ENCODE assay signal across 20 cellular contexts in the genomic region with DNA sequence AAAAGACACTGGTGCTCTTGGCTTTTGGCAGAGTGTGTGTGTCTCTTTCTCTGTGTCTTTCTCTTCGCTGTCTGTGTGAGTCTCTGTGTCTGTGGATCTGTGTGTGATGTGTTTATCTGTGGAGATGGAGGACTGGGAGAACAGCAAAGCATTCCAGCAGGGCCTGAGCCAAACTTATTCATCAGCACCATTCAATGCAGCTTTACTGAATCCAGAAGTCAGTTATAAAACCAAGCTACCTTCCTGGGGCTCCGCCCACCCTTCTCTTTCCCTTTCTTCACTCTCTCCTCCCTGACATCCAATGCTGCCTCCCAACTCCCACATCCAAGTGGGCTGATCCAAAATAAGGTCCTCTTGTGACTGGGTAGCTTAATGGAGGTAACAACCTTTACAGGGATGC. TPM values are rescaled to one million over a fixed set of nuclear protein-coding genes. Genes with fewer than 3 reads are reported as not detected.
A peak's percentile ranks its signal among the peaks of the same experiment; 100 is the strongest.
DNase-seq lines count a peak whose midpoint lies in the region; ATAC-seq, FAIRE-seq and TF ChIP-seq lines count a peak whose summit lies in the region.
"Had no signal": no experiment of that assay in that cellular context is flagged by ENCODE, and none has a peak within 500 bp of the region (broad histone marks: within the 10 kb centered on the region; RNA-seq: fewer than 3 reads in every experiment).

No MANE protein-coding gene starts in this region.

- H3K9me3 Mint-ChIP-seq in natural killer cell: no peaks in the 10 kb centered on the region
- H3K9me3 Mint-ChIP-seq in natural killer cell treated with Interleukin-12 subunit alpha and Interleukin-12 subunit beta and Interleukin-15 and Interleukin-18, amount 100 ng/mL, for 72 hours: no peaks in the 10 kb centered on the region
- no peaks in the 10 kb centered on the region for H3K9me3 Mint-ChIP-seq in central memory CD8-positive, alpha-beta T cell
- H3K9me3 Mint-ChIP-seq: activated naive CD4-positive, alpha-beta T cell treated with anti-CD3 and anti-CD28 coated beads for 36 hours; stimulated activated effector memory CD8-positive, alpha-beta T cell treated with anti-CD3 and anti-CD28 coated beads, Interleukin-12 subunit alpha, Interleukin-12 subunit beta, amount 100 ng/mL, for 72 hours had no signal

- FAIRE-seq in urothelium cell line (lab: Jason Lieb, UNC): peak; percentile 42
- FAIRE-seq: HepG2 had no signal

- H3K4me3 ChIP-seq in colonic mucosa: no peak overlapping the region
- H3K4me3 ChIP-seq: skin epidermis, upper lobe of right lung had no signal

- H3K27ac ChIP-seq in colonic mucosa: no peak overlapping the region
- H3K27ac ChIP-seq: foreskin keratinocyte, RWPE1, upper lobe of right lung had no signal

- H3K27me3 Mint-ChIP-seq in natural killer cell (ENCODE audit: low read depth in 2 of 2): no peaks in the 10 kb centered on the region
- H3K27me3 Mint-ChIP-seq in natural killer cell treated with Interleukin-12 subunit alpha and Interleukin-12 subunit beta and Interleukin-15 and Interleukin-18, amount 100 ng/mL, for 72 hours: no peaks in the 10 kb centered on the region
- H3K27me3 Mint-ChIP-seq in central memory CD8-positive, alpha-beta T cell: no peaks in the 10 kb centered on the region
- H3K27me3 Mint-ChIP-seq: activated CD4-positive, alpha-beta T cell treated with anti-CD3 and anti-CD28 coated beads for 36 hours had no signal

- H3K27ac Mint-ChIP-seq in natural killer cell: peak overlapping the region; percentile 53 to 55
- H3K27ac Mint-ChIP-seq in natural killer cell treated with Interleukin-12 subunit alpha and Interleukin-12 subunit beta and Interleukin-15 and Interleukin-18, amount 100 ng/mL, for 72 hours: peak overlapping the region in 1 of 2 donors; percentile 39
- H3K27ac Mint-ChIP-seq in central memory CD8-positive, alpha-beta T cell (ENCODE audit: low read depth): no peak overlapping the region
- H3K27ac Mint-ChIP-seq: activated naive CD4-positive, alpha-beta T cell treated with anti-CD3 and anti-CD28 coated beads for 36 hours; stimulated activated effector memory CD8-positive, alpha-beta T cell treated with anti-CD3 and anti-CD28 coated beads, Interleukin-12 subunit alpha, Interleukin-12 subunit beta, amount 100 ng/mL, for 72 hours had no signal

- intact Hi-C loops in natural killer cell (cut with micrococcal nuclease): loop anchor here (10.0 kb wide), 2 partner anchors 555 to 1075 kb away; a partner anchor contains a TSS
- intact Hi-C loops in colonic mucosa (cut with DNase I): loop anchor here (10.0 kb wide), 1 partner anchor 205 kb away; no protein-coding TSS in a partner anchor

- DNase-seq in natural killer cell (no peak), medulla oblongata (ENCODE audit: extremely low spot score) (peak; percentile 58), urothelium cell line (ENCODE audit: low spot score) (no peak), colonic mucosa (no peak), LoVo (ENCODE audit: low spot score) (no peak)
- DNase-seq in natural killer cell treated with Interleukin-12 subunit alpha and Interleukin-12 subunit beta and Interleukin-15 and Interleukin-18, amount 100 ng/mL, for 72 hours (ENCODE audit: low spot score): no peak
- no peak for DNase-seq in central memory CD8-positive, alpha-beta T cell (ENCODE audit: low spot score in 2 of 2)
- DNase-seq: activated CD4-positive, alpha-beta T cell treated with anti-CD3 and anti-CD28 coated beads for 36 hours; activated naive CD4-positive, alpha-beta T cell treated with anti-CD3 and anti-CD28 coated beads for 36 hours; EL; foreskin keratinocyte; mammary epithelial cell; NCI-H1092; NCI-H82; upper lobe of right lung had no signal

- ATAC-seq in natural killer cell (no peak), HG03342 (IDR thresholded peaks at IDR 0.05; ENCODE audit: unreplicated experiment) (no peak)
- ATAC-seq in natural killer cell treated with Interleukin-12 subunit alpha and Interleukin-12 subunit beta and Interleukin-15 and Interleukin-18, amount 100 ng/mL, for 72 hours: no peak
- ATAC-seq in central memory CD8-positive, alpha-beta T cell (replicated peaks; ENCODE audit: extremely low read depth, poor library complexity, severe bottlenecking): no peak
- ATAC-seq: activated CD4-positive, alpha-beta T cell treated with anti-CD3 and anti-CD28 coated beads for 36 hours; foreskin keratinocyte; HepG2; stimulated activated effector memory CD8-positive, alpha-beta T cell treated with anti-CD3 and anti-CD28 coated beads, Interleukin-12 subunit alpha, Interleukin-12 subunit beta, amount 100 ng/mL, for 72 hours; upper lobe of right lung had no signal

- no peaks in the 10 kb centered on the region for H3K36me3 Mint-ChIP-seq in natural killer cell
- no peaks in the 10 kb centered on the region for H3K36me3 Mint-ChIP-seq in natural killer cell treated with Interleukin-12 subunit alpha and Interleukin-12 subunit beta and Interleukin-15 and Interleukin-18, amount 100 ng/mL, for 72 hours
- H3K36me3 Mint-ChIP-seq in central memory CD8-positive, alpha-beta T cell (ENCODE audit: insufficient read depth): peaks cover 18% of the 10 kb centered on the region

- no peaks in the 10 kb centered on the region for H3K9me3 ChIP-seq in colonic mucosa
- H3K9me3 ChIP-seq: upper lobe of right lung had no signal

- peaks cover 39 to 44% of the 10 kb centered on the region in 2 donors for H3K4me1 Mint-ChIP-seq in natural killer cell
- H3K4me1 Mint-ChIP-seq in natural killer cell treated with Interleukin-12 subunit alpha and Interleukin-12 subunit beta and Interleukin-15 and Interleukin-18, amount 100 ng/mL, for 72 hours (ENCODE audit: low read depth in 2 of 2): peaks cover 19 to 27% of the 10 kb centered on the region in 2 donors
- peaks cover 48% of the 10 kb centered on the region for H3K4me1 Mint-ChIP-seq in central memory CD8-positive, alpha-beta T cell

- H3K27me3 ChIP-seq in colonic mucosa: no peaks in the 10 kb centered on the region
- H3K27me3 ChIP-seq: foreskin keratinocyte, upper lobe of right lung had no signal

- peaks cover 6% of the 10 kb centered on the region for H3K4me1 ChIP-seq in colonic mucosa

- TF ChIP-seq CTCF in natural killer cell (IDR thresholded peaks at IDR 0.05) (no peak), colonic mucosa (IDR thresholded peaks at IDR 0.05) (no peak)

- no peak overlapping the region for H3K9ac ChIP-seq in colonic mucosa (ENCODE audit: low read depth in 2 of 2, low read length in 2 of 2)

- no peak overlapping the region for H3K4me3 Mint-ChIP-seq in natural killer cell
- no peak overlapping the region for H3K4me3 Mint-ChIP-seq in natural killer cell treated with Interleukin-12 subunit alpha and Interleukin-12 subunit beta and Interleukin-15 and Interleukin-18, amount 100 ng/mL, for 72 hours
- H3K4me3 Mint-ChIP-seq in central memory CD8-positive, alpha-beta T cell: peak overlapping the region; percentile 10
- H3K4me3 Mint-ChIP-seq: activated CD4-positive, alpha-beta T cell treated with anti-CD3 and anti-CD28 coated beads for 36 hours; activated naive CD4-positive, alpha-beta T cell treated with anti-CD3 and anti-CD28 coated beads for 36 hours; stimulated activated effector memory CD8-positive, alpha-beta T cell treated with anti-CD3 and anti-CD28 coated beads, Interleukin-12 subunit alpha, Interleukin-12 subunit beta, amount 100 ng/mL, for 72 hours had no signal

- no peaks in the 10 kb centered on the region for H3K36me3 ChIP-seq in colonic mucosa
- H3K36me3 ChIP-seq: upper lobe of right lung had no signal

RNA-seq across cellular contexts. Expression of a gene that starts 3.9 kb away (rescaled TPM):
- total RNA-seq in natural killer cell (10 to 100 TPM; 24.5 to 32.7 (median 30.4) TPM), colonic mucosa (10 to 100 TPM; 19.4 to 19.5 TPM)
- total RNA-seq in natural killer cell treated with Interleukin-12 subunit alpha and Interleukin-12 subunit beta and Interleukin-15 and Interleukin-18, amount 100 ng/mL, for 72 hours: 10 to 100 TPM; 31.6 to 49.0 TPM
